Comparison of ENCODE assay signal across 8 cellular contexts in genomic region chr2:55268907-55269611, GRCh38. TPM values are rescaled to one million over a fixed set of nuclear protein-coding genes. Genes with fewer than 3 reads are reported as not detected.
A peak's percentile ranks its signal among the peaks of the same experiment; 100 is the strongest.
DNase-seq lines count a peak whose midpoint lies in the region; ATAC-seq, FAIRE-seq and TF ChIP-seq lines count a peak whose summit lies in the region.

Gene MTIF2 (minus strand): TSS chr2:55269231. CDS start chr2:55263858, 5,373 bp downstream.

- peak within 1 kb of the TSS; percentile 93 for H3K4me3 ChIP-seq in AG04450 (ENCODE audit: low read depth, low read length)
- peak within 1 kb of the TSS; percentile 51 to 72 (median 66) for H3K4me3 ChIP-seq in breast epithelium
- peak within 1 kb of the TSS; percentile 73 to 76 for H3K4me3 ChIP-seq in small intestine (ENCODE audit: low read depth in 1 of 2, low read length in 2 of 2)

- ATAC-seq in GM18870 (IDR thresholded peaks at IDR 0.05; ENCODE audit: unreplicated experiment) (peak; percentile 92), HG03135 (IDR thresholded peaks at IDR 0.05; ENCODE audit: unreplicated experiment) (peak; percentile 98)

- no peak for TF ChIP-seq POLR2A in breast epithelium (IDR thresholded peaks at IDR 0.05)

- H3K27me3 ChIP-seq in AG04450 (ENCODE audit: control insufficient read depth, insufficient read depth, low read length) (no peaks in the 10 kb centered on the region), breast epithelium (no peaks in the 10 kb centered on the region), small intestine (ENCODE audit: control insufficient read depth in 2 of 2, insufficient read depth in 2 of 2, low read length in 2 of 2) (no peaks in the 10 kb centered on the region)

- WGBS in small intestine, 3 donors: 0% methylated on average over 43 of the region's 43 CpGs

- DNase-seq in AG04450 (ENCODE audit: low read depth, low spot score) (peak; percentile 77), NCI-H2196 treated with DMSO at 0.1 percent for 48 hours (lab: John Stamatoyannopoulos, UW; ENCODE audit: unreplicated experiment) (peak; percentile 69), breast epithelium (ENCODE audit: low spot score in 2 of 2) (peak; percentile 91 to 96), iPS-NIHi11 (ENCODE audit: low spot score) (peak; percentile 94), small intestine (peak; percentile 95)

- intact Hi-C loops in breast epithelium (cut with DNase I; ENCODE audit: low total_unique reads): no loop called here

- FAIRE-seq in small intestine (lab: Jason Lieb, UNC): no peak

- CTCF ChIA-PET in AG04450 (lab: Charles Lee): no interaction called here

- POLR2A ChIA-PET in AG04450 (lab: Yijun Ruan, JAX): interaction anchor here (0.9 kb wide), 1 partner anchor 218 kb away, joined by 4 read pairs; the partner anchor contains the start of gene RTN4

- no peak for TF ChIP-seq CTCF in AG04450 (IDR thresholded peaks at IDR 0.05; ENCODE audit: low read depth, low read length)
- no peak for TF ChIP-seq CTCF in VCaP (conservative IDR thresholded peaks at IDR 0.05)
- no peak for TF ChIP-seq CTCF in breast epithelium (IDR thresholded peaks at IDR 0.05)

- H3K9me3 ChIP-seq in AG04450 (ENCODE audit: control insufficient read depth, insufficient read depth, low read length) (no peaks in the 10 kb centered on the region), breast epithelium (no peaks in the 10 kb centered on the region), small intestine (ENCODE audit: control insufficient read depth, low read depth) (no peaks in the 10 kb centered on the region)

- H3K36me3 ChIP-seq in breast epithelium (no peaks in the 10 kb centered on the region), small intestine (ENCODE audit: control insufficient read depth in 2 of 2, insufficient read depth in 2 of 2, low read length in 2 of 2) (peaks cover 3 to 4% of the 10 kb centered on the region in 2 donors)

- H3K4me1 ChIP-seq in breast epithelium (no peaks in the 10 kb centered on the region), small intestine (ENCODE audit: control insufficient read depth in 2 of 2, insufficient read depth in 1 of 2, low read depth in 1 of 2, low read length in 1 of 2) (peaks cover 0 to 4% of the 10 kb centered on the region in 2 donors)

- H3K27ac ChIP-seq in AG04450 (ENCODE audit: low read depth, low read length) (peak within 1 kb of the TSS; percentile 57), VCaP (peak within 1 kb of the TSS; percentile 89), breast epithelium (peak within 1 kb of the TSS; percentile 81 to 82), small intestine (ENCODE audit: low read depth in 1 of 2, low read length in 1 of 2) (peak within 1 kb of the TSS; percentile 95 to 100)

RNA-seq across cellular contexts. Expression of gene MTIF2, which starts in this region (rescaled TPM):
- polyA plus RNA-seq in AG04450 (2011; rRNA removed): 20.6 and 28.7 TPM in 2 replicates
- 20.8 and 27.1 TPM in 2 replicates for polyA minus RNA-seq in AG04450 (2011; rRNA and poly(A)+ RNA removed)
- 10 to 100 TPM; 23.2 to 25.3 (median 23.6) TPM for total RNA-seq in breast epithelium
- polyA plus RNA-seq in small intestine: 10 to 100 TPM; 20.0 to 36.2 (median 30.0) TPM

Comparison
In these comparisons a context has a peak if more than half of its experiments do, and no peak if none do; other contexts are left out.
1. Peak in every context shown above with its lines: DNase-seq, ATAC-seq, H3K4me3 ChIP-seq and H3K27ac ChIP-seq.